10 cellular contexts compared by ENCODE assay signal in the genomic region with DNA sequence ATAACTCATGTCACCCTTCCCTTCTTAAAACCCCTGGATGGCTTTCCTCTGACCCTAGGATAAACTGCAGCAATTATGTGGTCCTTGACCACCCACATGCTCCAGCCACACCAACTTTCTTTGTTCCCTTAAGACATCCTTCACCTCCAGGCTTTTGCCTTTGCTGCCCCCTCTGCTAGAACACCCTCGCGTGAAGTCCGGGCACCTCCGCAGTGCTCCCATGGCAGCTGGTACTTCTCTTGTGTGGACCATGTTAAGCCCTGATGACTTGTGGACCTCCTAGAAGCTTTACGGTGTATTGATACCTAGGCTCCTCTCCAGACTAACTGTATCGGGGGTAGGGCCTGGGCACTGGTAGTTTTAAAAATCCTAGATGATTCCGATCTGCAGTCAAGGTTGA. TPM values are rescaled to one million over a fixed set of nuclear protein-coding genes. Genes with fewer than 3 reads are reported as not detected.
DNase-seq lines count a peak whose midpoint lies in the region; ATAC-seq and TF ChIP-seq lines count a peak whose summit lies in the region.
"Had no signal": no experiment of that assay in that cellular context is flagged by ENCODE, and none has a peak within 500 bp of the region (broad histone marks: within the 10 kb centered on the region; RNA-seq: fewer than 3 reads in every experiment).

No MANE protein-coding gene starts in this region.

- H3K36me3 ChIP-seq in heart right ventricle (no peaks in the 10 kb centered on the region), muscle layer of duodenum (ENCODE audit: control insufficient read depth in 1 of 2, insufficient read depth in 2 of 2, low read length in 2 of 2) (no peaks in the 10 kb centered on the region), upper lobe of left lung (no peaks in the 10 kb centered on the region)

- no peak overlapping the region for H3K27ac Mint-ChIP-seq in activated T-helper 2 cell treated with anti-CD3 and anti-CD28 coated beads, Interferon-gamma antibody, Interleukin-2, Interleukin-4, amounts not matched to agents 10 μg/mL and 5 μg/mL and 100 μg/mL, durations not matched to agents 14 hours and 24 hours and 36 hours

- H3K4me3 Mint-ChIP-seq in activated T-helper 2 cell treated with anti-CD3 and anti-CD28 coated beads, Interferon-gamma antibody, Interleukin-2, Interleukin-4, amounts not matched to agents 10 μg/mL and 5 μg/mL and 100 μg/mL, durations not matched to agents 14 hours and 24 hours and 36 hours (ENCODE audit: low read depth): peak overlapping the region; percentile 80

- no peaks in the 10 kb centered on the region for H3K9me3 Mint-ChIP-seq in activated T-helper 2 cell treated with anti-CD3 and anti-CD28 coated beads, Interferon-gamma antibody, Interleukin-2, Interleukin-4, amounts not matched to agents 10 μg/mL and 5 μg/mL and 100 μg/mL, durations not matched to agents 14 hours and 24 hours and 36 hours

- H3K27me3 ChIP-seq in heart right ventricle: peaks cover 3 to 23% (median 18%) of the 10 kb centered on the region in 7 donors
- H3K27me3 ChIP-seq in muscle layer of duodenum (ENCODE audit: low read depth, low read length): peaks cover 10% of the 10 kb centered on the region
- H3K27me3 ChIP-seq in upper lobe of left lung: peaks cover 0 to 15% (median 9%) of the 10 kb centered on the region in 4 donors

- H3K27ac ChIP-seq in heart right ventricle (peak overlapping the region in 5 of 10 donors; percentile 65 to 81 (median 73)), muscle layer of duodenum (ENCODE audit: low read length) (no peak overlapping the region), upper lobe of left lung (peak overlapping the region in 2 of 4 donors; percentile 75 to 76)

- H3K4me1 Mint-ChIP-seq in activated T-helper 2 cell treated with anti-CD3 and anti-CD28 coated beads, Interferon-gamma antibody, Interleukin-2, Interleukin-4, amounts not matched to agents 10 μg/mL and 5 μg/mL and 100 μg/mL, durations not matched to agents 14 hours and 24 hours and 36 hours (ENCODE audit: low read depth): peaks cover 17% of the 10 kb centered on the region

- TF ChIP-seq CTCF in heart right ventricle (IDR thresholded peaks at IDR 0.05) (no peak), upper lobe of left lung (IDR thresholded peaks at IDR 0.05) (no peak)

- no peak for TF ChIP-seq POLR2A in upper lobe of left lung (IDR thresholded peaks at IDR 0.05)

- peaks cover 33% of the 10 kb centered on the region for H3K27me3 Mint-ChIP-seq in activated T-helper 2 cell treated with anti-CD3 and anti-CD28 coated beads, Interferon-gamma antibody, Interleukin-2, Interleukin-4, amounts not matched to agents 10 μg/mL and 5 μg/mL and 100 μg/mL, durations not matched to agents 14 hours and 24 hours and 36 hours (ENCODE audit: low read depth)

- ATAC-seq in heart right ventricle: no peak
- no peak for ATAC-seq in Right ventricle myocardium superior (ENCODE audit: poor library complexity)
- no peak for ATAC-seq in upper lobe of left lung (ENCODE audit: low FRiP score in 2 of 2)

- DNase-seq in heart right ventricle: no peak
- no peak for DNase-seq in Right ventricle myocardium superior
- no peak for DNase-seq in activated T-helper 2 cell treated with anti-CD3 and anti-CD28 coated beads, Interferon-gamma antibody, Interleukin-2, Interleukin-4, amounts not matched to agents 10 μg/mL and 5 μg/mL and 100 μg/mL, durations not matched to agents 14 hours and 24 hours and 36 hours (ENCODE audit: low spot score)
- no peak for DNase-seq in upper lobe of left lung
- DNase-seq in epidermal melanocyte (ENCODE audit: insufficient read length, low spot score): no peak
- DNase-seq in DMS53 treated with DMSO at 0.1 percent for 48 hours (lab: John Stamatoyannopoulos, UW; ENCODE audit: unreplicated experiment): no peak
- DNase-seq in NCI-H69 (lab: John Stamatoyannopoulos, UW): no peak

- intact Hi-C loops in heart right ventricle (cut with DNase I) (no loop called here), Right ventricle myocardium superior (cut with DNase I) (no loop called here)
- intact Hi-C loops in activated T-helper 2 cell treated with anti-CD3 and anti-CD28 coated beads, Interferon-gamma antibody, Interleukin-2, Interleukin-4, amounts not matched to agents 10 μg/mL and 5 μg/mL and 100 μg/mL, durations not matched to agents 14 hours and 24 hours and 36 hours (cut with micrococcal nuclease): loop anchor here (1.0 kb wide), 1 partner anchor 12 kb away; the partner anchor contains the start of gene PREB

- no peaks in the 10 kb centered on the region for H3K36me3 Mint-ChIP-seq in activated T-helper 2 cell treated with anti-CD3 and anti-CD28 coated beads, Interferon-gamma antibody, Interleukin-2, Interleukin-4, amounts not matched to agents 10 μg/mL and 5 μg/mL and 100 μg/mL, durations not matched to agents 14 hours and 24 hours and 36 hours (ENCODE audit: low read depth)

- H3K9me3 ChIP-seq in heart right ventricle (no peaks in the 10 kb centered on the region), muscle layer of duodenum (ENCODE audit: control insufficient read depth in 1 of 2, low read length in 2 of 2) (no peaks in the 10 kb centered on the region), upper lobe of left lung (no peaks in the 10 kb centered on the region)

- H3K4me3 ChIP-seq in heart right ventricle (peak overlapping the region in 6 of 10 donors; percentile 68 to 85 (median 70)), muscle layer of duodenum (ENCODE audit: low read depth in 1 of 2, low read length in 2 of 2) (peak overlapping the region; percentile 75 to 89), upper lobe of left lung (peak overlapping the region in 3 of 4 donors; percentile 52 to 71 (median 70))

- H3K4me1 ChIP-seq in heart right ventricle: peaks cover 4 to 30% (median 15%) of the 10 kb centered on the region in 9 donors
- peaks cover 5 to 9% of the 10 kb centered on the region in 2 donors for H3K4me1 ChIP-seq in muscle layer of duodenum (ENCODE audit: control insufficient read depth in 1 of 2, insufficient read depth in 2 of 2, low read length in 2 of 2)
- H3K4me1 ChIP-seq in upper lobe of left lung: peaks cover 15 to 29% (median 19%) of the 10 kb centered on the region in 4 donors

- 90 to 94% methylated on average over 7 of the region's 7 CpGs for WGBS in heart right ventricle, 2 donors
- WGBS in upper lobe of left lung, 2 donors: 92 to 93% methylated on average over 7 of the region's 7 CpGs

- no peak for TF ChIP-seq EP300 in upper lobe of left lung (IDR thresholded peaks at IDR 0.05)

RNA-seq across cellular contexts. Expression of gene ABHD1, which starts 0.8 kb away (rescaled TPM):
- total RNA-seq in heart right ventricle (1 to 10 TPM in 9 of 10 donors, under 1 TPM in 1; 0.81 to 3.5 (median 2.5) TPM), Right ventricle myocardium superior (4.0 TPM), upper lobe of left lung (under 1 TPM in 3 of 6 donors, not detected in 3; 0.10 to 0.30 (median 0.11) TPM)
- polyA plus RNA-seq in heart right ventricle: 10 to 100 TPM in 1 of 2 donors, under 1 TPM in 1; 0.29 to 12.1 TPM
- 1.2 and 1.5 TPM in 2 replicates for total RNA-seq in activated T-helper 2 cell treated with anti-CD3 and anti-CD28 coated beads, Interferon-gamma antibody, Interleukin-2, Interleukin-4, amounts not matched to agents 10 μg/mL and 5 μg/mL and 100 μg/mL, durations not matched to agents 14 hours and 24 hours and 36 hours
- total RNA-seq: bronchial epithelial cell had no signal

RNA-seq across cellular contexts. Expression of gene CGREF1, which starts 3.9 kb away (rescaled TPM):
- total RNA-seq in heart right ventricle: 1 to 10 TPM in 3 of 10 donors, under 1 TPM in 7; 0.21 to 1.2 (median 0.68) TPM
- polyA plus RNA-seq in heart right ventricle: under 1 TPM; 0.57 to 0.73 TPM
- total RNA-seq in Right ventricle myocardium superior: 1.4 TPM
- total RNA-seq in activated T-helper 2 cell treated with anti-CD3 and anti-CD28 coated beads, Interferon-gamma antibody, Interleukin-2, Interleukin-4, amounts not matched to agents 10 μg/mL and 5 μg/mL and 100 μg/mL, durations not matched to agents 14 hours and 24 hours and 36 hours: 8.1 and 9.0 TPM in 2 replicates
- total RNA-seq in upper lobe of left lung: 1 to 10 TPM in 2 of 6 donors, under 1 TPM in 1, not detected in 3; 0.79 to 1.2 (median 1.0) TPM

RNA-seq across cellular contexts. Expression of gene PREB, which starts 11.6 kb away (rescaled TPM):
- total RNA-seq in heart right ventricle (10 to 100 TPM; 41.6 to 57.2 (median 48.7) TPM), Right ventricle myocardium superior (50.6 TPM), upper lobe of left lung (100 to 1,000 TPM in 1 of 6 donors, 10 to 100 TPM in 5; 45.7 to 102 (median 66.0) TPM)
- 10 to 100 TPM; 60.9 to 73.7 TPM for polyA plus RNA-seq in heart right ventricle
- total RNA-seq in activated T-helper 2 cell treated with anti-CD3 and anti-CD28 coated beads, Interferon-gamma antibody, Interleukin-2, Interleukin-4, amounts not matched to agents 10 μg/mL and 5 μg/mL and 100 μg/mL, durations not matched to agents 14 hours and 24 hours and 36 hours: 79.8 and 82.6 TPM in 2 replicates

RNA-seq across cellular contexts. Expression of gene PRR30, which starts 16.4 kb away (rescaled TPM):
- total RNA-seq in heart right ventricle (not detected), Right ventricle myocardium superior (not detected), upper lobe of left lung (not detected)
- not detected for polyA plus RNA-seq in heart right ventricle
- total RNA-seq in activated T-helper 2 cell treated with anti-CD3 and anti-CD28 coated beads, Interferon-gamma antibody, Interleukin-2, Interleukin-4, amounts not matched to agents 10 μg/mL and 5 μg/mL and 100 μg/mL, durations not matched to agents 14 hours and 24 hours and 36 hours: not detected in 2 replicates
- total RNA-seq: bronchial epithelial cell, left lobe of liver had no signal

RNA-seq across cellular contexts. Expression of gene TCF23, which starts 26.0 kb away (rescaled TPM):
- total RNA-seq in heart right ventricle (under 1 TPM in 8 of 10 donors, not detected in 2; 0.05 to 0.21 (median 0.08) TPM), Right ventricle myocardium superior (not detected), upper lobe of left lung (under 1 TPM in 2 of 6 donors, not detected in 4; 0.13 to 0.20 TPM)
- under 1 TPM; 0.07 to 0.09 TPM for polyA plus RNA-seq in heart right ventricle
- not detected in 2 replicates for total RNA-seq in activated T-helper 2 cell treated with anti-CD3 and anti-CD28 coated beads, Interferon-gamma antibody, Interleukin-2, Interleukin-4, amounts not matched to agents 10 μg/mL and 5 μg/mL and 100 μg/mL, durations not matched to agents 14 hours and 24 hours and 36 hours
- total RNA-seq: bronchial epithelial cell had no signal
